Comparison of ENCODE assay signal across 8 cellular contexts in genomic region chr15:45186771-45187577, GRCh38. TPM values are rescaled to one million over a fixed set of nuclear protein-coding genes. Genes with fewer than 3 reads are reported as not detected.
DNase-seq lines count a peak whose midpoint lies in the region; ATAC-seq and TF ChIP-seq lines count a peak whose summit lies in the region.

No MANE protein-coding gene starts in this region.

- H3K9me3 Mint-ChIP-seq in T-helper 1 cell treated with Interleukin-12 subunit alpha and Interleukin-12 subunit beta and Interleukin-4 antibody, amounts not matched to agents 30 μg/mL and 1 μg/mL, for 36 hours = no peaks in the 10 kb centered on the region

- peak overlapping the region in 4 of 5 donors; percentile 26 to 81 (median 54) for H3K27ac ChIP-seq in adrenal gland
- peak overlapping the region; percentile 41 to 56 for H3K27ac ChIP-seq in left lung
- peak overlapping the region; percentile 42 to 75 for H3K27ac ChIP-seq in testis

- H3K36me3 Mint-ChIP-seq in T-helper 1 cell treated with Interleukin-12 subunit alpha and Interleukin-12 subunit beta and Interleukin-4 antibody, amounts not matched to agents 30 μg/mL and 1 μg/mL, for 36 hours (ENCODE audit: low read depth) = no peaks in the 10 kb centered on the region

- H3K27me3 ChIP-seq in adrenal gland (no peaks in the 10 kb centered on the region), left lung (peaks cover 0 to 26% of the 10 kb centered on the region in 2 donors), testis (no peaks in the 10 kb centered on the region)

- intact Hi-C loops in adrenal gland (cut with DNase I) (no loop called here), left lung (cut with DNase I) (no loop called here), testis (cut with DNase I; ENCODE audit: low total_unique reads) (no loop called here)

- ATAC-seq in left lung (no peak), GM21825 (IDR thresholded peaks at IDR 0.05; ENCODE audit: unreplicated experiment) (no peak)

- H3K9me3 ChIP-seq in adrenal gland (replicated peaks in 1 of 3) (no peaks in the 10 kb centered on the region), left lung (no peaks in the 10 kb centered on the region), testis (no peaks in the 10 kb centered on the region)

- H3K4me3 Mint-ChIP-seq in T-helper 1 cell treated with Interleukin-12 subunit alpha and Interleukin-12 subunit beta and Interleukin-4 antibody, amounts not matched to agents 30 μg/mL and 1 μg/mL, for 36 hours = peak overlapping the region; percentile 83

- H3K4me1 Mint-ChIP-seq in T-helper 1 cell treated with Interleukin-12 subunit alpha and Interleukin-12 subunit beta and Interleukin-4 antibody, amounts not matched to agents 30 μg/mL and 1 μg/mL, for 36 hours (ENCODE audit: low read depth) = peaks cover 10% of the 10 kb centered on the region

- no peak overlapping the region for H3K27ac Mint-ChIP-seq in T-helper 1 cell treated with Interleukin-12 subunit alpha and Interleukin-12 subunit beta and Interleukin-4 antibody, amounts not matched to agents 30 μg/mL and 1 μg/mL, for 36 hours

- DNase-seq in T-helper 1 cell (no peak), adrenal gland (peak in 1 of 7 donors; percentile 31), left lung (no peak), testis (no peak), GM03348 (ENCODE audit: low spot score) (no peak), NCI-H2196 (lab: John Stamatoyannopoulos, UW; ENCODE audit: unreplicated experiment) (no peak)

- H3K4me1 ChIP-seq in adrenal gland (replicated peaks in 1 of 2) (peaks cover 13 to 21% of the 10 kb centered on the region in 2 donors), left lung (peaks cover 14 to 23% of the 10 kb centered on the region in 2 donors), testis (no peaks in the 10 kb centered on the region)

- H3K27me3 Mint-ChIP-seq in T-helper 1 cell treated with Interleukin-12 subunit alpha and Interleukin-12 subunit beta and Interleukin-4 antibody, amounts not matched to agents 30 μg/mL and 1 μg/mL, for 36 hours (ENCODE audit: low read depth) = peaks cover 27% of the 10 kb centered on the region

- no peaks in the 10 kb centered on the region for H3K36me3 ChIP-seq in adrenal gland (replicated peaks in 1 of 2)
- H3K36me3 ChIP-seq in left lung = no peaks in the 10 kb centered on the region
- no peaks in the 10 kb centered on the region for H3K36me3 ChIP-seq in testis (ENCODE audit: low read depth, missing control alignments)

- TF ChIP-seq POLR2A in adrenal gland (IDR thresholded peaks at IDR 0.05) = no peak
- TF ChIP-seq POLR2A in testis (IDR thresholded peaks at IDR 0.05) = no peak

- WGBS in adrenal gland, 4 donors = 30 to 69% (median 38%) methylated on average over 13 to 42 of the region's 42 CpGs
- WGBS in testis, 2 donors = 22% methylated on average over 18 to 27 of the region's 42 CpGs

- TF ChIP-seq CTCF in adrenal gland (IDR thresholded peaks at IDR 0.05) = no peak
- no peak for TF ChIP-seq CTCF in left lung (IDR thresholded peaks at IDR 0.05)
- no peak for TF ChIP-seq CTCF in testis (IDR thresholded peaks at IDR 0.05)

- H3K4me3 ChIP-seq in adrenal gland (peak overlapping the region in 2 of 4 donors; percentile 26 to 89), left lung (peak overlapping the region; percentile 44 to 51), testis (peak overlapping the region; percentile 72 to 77)

RNA-seq across cellular contexts. Expression of gene SHF, which starts 0.8 kb away (rescaled TPM):
- total RNA-seq in adrenal gland (10 to 100 TPM; 10.6 to 23.4 (median 17.3) TPM), left lung (1 to 10 TPM; 5.5 to 7.7 TPM), testis (10 to 100 TPM in 1 of 2 donors, 1 to 10 TPM in 1; 9.3 to 12.7 TPM)
- polyA plus RNA-seq in adrenal gland (10 to 100 TPM in 2 of 3 donors, 1 to 10 TPM in 1; 5.7 to 30.0 (median 19.2) TPM), testis (ENCODE audit: insufficient read depth, low read depth, low replicate concordance) (13.2 TPM)

RNA-seq across cellular contexts. Expression of gene DUOX1, which starts 57.2 kb away (rescaled TPM):
- 10 to 100 TPM in 7 of 8 donors, 1 to 10 TPM in 1; 8.2 to 98.8 (median 24.2) TPM for total RNA-seq in adrenal gland
- polyA plus RNA-seq in adrenal gland = 10 to 100 TPM in 2 of 3 donors, 1 to 10 TPM in 1; 2.5 to 23.7 (median 14.2) TPM
- total RNA-seq in left lung = 100 to 1,000 TPM; 198 to 265 TPM
- total RNA-seq in testis = 1 to 10 TPM; 5.3 to 5.7 TPM
- 2.8 TPM for polyA plus RNA-seq in testis (ENCODE audit: insufficient read depth, low read depth, low replicate concordance)

RNA-seq across cellular contexts. Expression of gene DUOXA1, which starts 57.3 kb away (rescaled TPM):
- 10 to 100 TPM in 2 of 8 donors, 1 to 10 TPM in 6; 1.9 to 21.3 (median 6.1) TPM for total RNA-seq in adrenal gland
- 1 to 10 TPM in 2 of 3 donors, under 1 TPM in 1; 0.81 to 5.1 (median 2.9) TPM for polyA plus RNA-seq in adrenal gland
- total RNA-seq in left lung = 100 to 1,000 TPM in 1 of 2 donors, 10 to 100 TPM in 1; 96.7 to 135 TPM
- total RNA-seq in testis = under 1 TPM; 0.31 to 0.94 TPM
- polyA plus RNA-seq in testis (ENCODE audit: insufficient read depth, low read depth, low replicate concordance) = 1.0 TPM

Comparison
In these comparisons a context has a peak if more than half of its experiments do, and no peak if none do; other contexts are left out.
1. RNA of gene DUOXA1, which starts 57.3 kb away (total RNA-seq): 96.7 to 135 TPM in left lung; 1.9 to 21.3 TPM in adrenal gland and 0.31 to 0.94 TPM in testis; every median in the first group is over 4 times any median in the second.
2. Peak in every context shown above with its lines, with median percentiles within 50 percentile points of each other: H3K27ac ChIP-seq.